In the genomic region with DNA sequence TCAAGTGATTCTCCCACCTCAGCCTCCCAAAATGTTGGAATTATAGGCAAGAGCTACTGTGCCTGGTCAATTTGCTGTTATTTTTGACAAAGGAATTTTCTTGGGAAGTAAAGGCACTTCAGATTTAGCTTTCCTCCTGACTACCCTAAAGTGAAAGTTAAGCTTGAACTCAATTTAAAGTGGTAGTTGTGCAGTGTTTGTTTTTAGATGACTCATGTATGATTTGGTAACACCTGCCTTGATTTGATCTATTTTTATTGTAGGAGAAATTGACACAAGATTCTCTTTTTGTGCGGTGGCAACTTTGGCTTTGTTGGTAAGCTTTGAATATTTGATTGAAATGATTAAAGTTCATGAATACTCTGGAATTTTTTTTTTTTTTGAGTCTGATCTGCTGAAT, we compare ENCODE assay signal across 8 cellular contexts. TPM values are rescaled to one million over a fixed set of nuclear protein-coding genes. Genes with fewer than 3 reads are reported as not detected.
DNase-seq lines count a peak whose midpoint lies in the region; ATAC-seq and TF ChIP-seq lines count a peak whose summit lies in the region.

No MANE protein-coding gene starts in this region.

- TF ChIP-seq EP300 in ovary (IDR thresholded peaks at IDR 0.05) = no peak

- intact Hi-C loops in ovary (cut with DNase I) (no loop called here), posterior cingulate gyrus (cut with DNase I) (no loop called here)

- no peaks in the 10 kb centered on the region for H3K27me3 ChIP-seq in brain microvascular endothelial cell (replicated peaks)
- no peaks in the 10 kb centered on the region for H3K27me3 ChIP-seq in ovary

- no peak for TF ChIP-seq POLR2A in ovary (IDR thresholded peaks at IDR 0.05)

- H3K4me3 ChIP-seq in brain microvascular endothelial cell (ENCODE audit: low read depth, low read length) (peak overlapping the region; percentile 20), ovary (no peak overlapping the region)

- ATAC-seq in GM18520 (IDR thresholded peaks at IDR 0.05; ENCODE audit: unreplicated experiment) = no peak

- no peaks in the 10 kb centered on the region for H3K9me3 ChIP-seq in ovary

- H3K36me3 ChIP-seq in brain microvascular endothelial cell (replicated peaks) = peaks cover 72% of the 10 kb centered on the region
- no peaks in the 10 kb centered on the region for H3K36me3 ChIP-seq in ovary

- peak; percentile 90 for DNase-seq in DMS53 treated with DMSO at 0.1 percent for 48 hours (lab: John Stamatoyannopoulos, UW; ENCODE audit: unreplicated experiment)
- DNase-seq in M059J (ENCODE audit: low read depth) = peak; percentile 38
- DNase-seq in brain microvascular endothelial cell = no peak
- peak; percentile 41 for DNase-seq in myocyte (ENCODE audit: low read depth)
- no peak for DNase-seq in ovary
- no peak for DNase-seq in NCI-H1436 (lab: John Stamatoyannopoulos, UW)
- DNase-seq in posterior cingulate gyrus = no peak

- TF ChIP-seq CTCF in brain microvascular endothelial cell (IDR thresholded peaks at IDR 0.05; ENCODE audit: low read depth, low read length, missing control alignments) = no peak
- no peak for TF ChIP-seq CTCF in ovary (IDR thresholded peaks at IDR 0.05)

- in situ Hi-C loops in brain microvascular endothelial cell (cut with HindIII; ENCODE audit: low pct_ligation_motif_present, low sequenced_read_pairs) = no loop called here

- 80 to 90% (median 82%) methylated on average over 1 of the region's 1 CpG for WGBS in ovary, 3 donors

- H3K4me1 ChIP-seq in ovary (ENCODE audit: insufficient read depth) = peaks cover 5% of the 10 kb centered on the region

- no peak overlapping the region for H3K27ac ChIP-seq in brain microvascular endothelial cell
- no peak overlapping the region for H3K27ac ChIP-seq in ovary

RNA-seq across cellular contexts. Expression of a gene that starts 5.0 kb away (rescaled TPM):
- total RNA-seq in M059J (2014; rRNA removed; shearing (Covaris generic)) = 49.8 and 67.4 TPM in 2 replicates
- 93.4 and 133 TPM in 2 replicates for total RNA-seq in myocyte
- 52.2 TPM for polyA plus RNA-seq in myocyte (2012)
- 10 to 100 TPM; 44.0 to 77.8 (median 57.3) TPM for total RNA-seq in ovary
- polyA plus RNA-seq in ovary = 10 to 100 TPM; 41.6 to 45.4 TPM

RNA-seq across cellular contexts. Expression of a gene that starts 5.7 kb away (rescaled TPM):
- total RNA-seq in M059J (2014; rRNA removed; shearing (Covaris generic)) = not detected in 2 replicates
- 0.10 and 0.27 TPM in 2 replicates for total RNA-seq in myocyte
- 0.04 TPM for polyA plus RNA-seq in myocyte (2012)
- total RNA-seq in ovary = under 1 TPM; 0.36 to 0.88 (median 0.62) TPM
- polyA plus RNA-seq in ovary = under 1 TPM; 0.07 to 0.16 TPM

Comparison
In these comparisons a context has a peak if more than half of its experiments do, and no peak if none do; other contexts are left out.
1. DNase-seq: peak in DMS53 treated with DMSO at 0.1 percent for 48 hours (single experiment), M059J (single experiment) and myocyte (single experiment); none in brain microvascular endothelial cell (single experiment), ovary (0 of 5), NCI-H1436 (single experiment) and posterior cingulate gyrus (0 of 10).